24 cellular contexts compared by ENCODE assay signal in genomic region chr20:1371830-1372539, GRCh38. TPM values are rescaled to one million over a fixed set of nuclear protein-coding genes. Genes with fewer than 3 reads are reported as not detected.
A peak's percentile ranks its signal among the peaks of the same experiment; 100 is the strongest.
DNase-seq lines count a peak whose midpoint lies in the region; ATAC-seq and FAIRE-seq lines count a peak whose summit lies in the region.
"Had no signal": no experiment of that assay in that cellular context is flagged by ENCODE, and none has a peak within 500 bp of the region (broad histone marks: within the 10 kb centered on the region; RNA-seq: fewer than 3 reads in every experiment).

No MANE protein-coding gene starts in this region.

- WGBS in small intestine, 3 donors = 84 to 90% (median 85%) methylated on average over 5 of the region's 5 CpGs

- H3K27ac ChIP-seq in naive thymus-derived CD4-positive, alpha-beta T cell (ENCODE audit: low read depth, low read length) = no peak overlapping the region
- H3K27ac ChIP-seq in small intestine (ENCODE audit: low read depth in 1 of 2, low read length in 1 of 2) = no peak overlapping the region

- H3K27ac Mint-ChIP-seq in stimulated activated naive CD8-positive, alpha-beta T cell treated with anti-CD3 and anti-CD28 coated beads, Interleukin-15, Interleukin-2, amounts not matched to agents 100 ng/mL and 50 ng/mL, for 24 hours = peak overlapping the region; percentile 70
- peak overlapping the region; percentile 73 for H3K27ac Mint-ChIP-seq in activated T-helper 17 cell treated with anti-CD3 and anti-CD28 coated beads, Interleukin-2, amount 50 U/mL, for 72 hours
- peak overlapping the region in 8 of 9 donors; percentile 31 to 87 (median 70) for H3K27ac Mint-ChIP-seq in naive thymus-derived CD4-positive, alpha-beta T cell
- H3K27ac Mint-ChIP-seq: nephron had no signal

- intact Hi-C loops in naive thymus-derived CD4-positive, alpha-beta T cell (cut with micrococcal nuclease) = loop anchor here in 1 of 2 donors (2.0 kb wide), 1 partner anchor 19 kb away; no protein-coding TSS in a partner anchor
- intact Hi-C loops in head of caudate nucleus (cut with DNase I) = loop anchor here (5.0 kb wide), 1 partner anchor 45 kb away; the partner anchor contains the start of gene SDCBP2

- no peak for FAIRE-seq in small intestine (lab: Jason Lieb, UNC)
- FAIRE-seq: HTR-8/SVneo, RCC 7860, urothelium cell line had no signal

- no peak overlapping the region for H3K4me3 ChIP-seq in naive thymus-derived CD4-positive, alpha-beta T cell (ENCODE audit: low read length)
- no peak overlapping the region for H3K4me3 ChIP-seq in small intestine (ENCODE audit: low read depth in 1 of 2, low read length in 2 of 2)

- no peaks in the 10 kb centered on the region for H3K27me3 ChIP-seq in naive thymus-derived CD4-positive, alpha-beta T cell (ENCODE audit: control insufficient read depth in 2 of 2, insufficient read depth in 2 of 2, low read length in 2 of 2)
- H3K27me3 ChIP-seq in small intestine (ENCODE audit: control insufficient read depth in 2 of 2, insufficient read depth in 2 of 2, low read length in 2 of 2) = no peaks in the 10 kb centered on the region

- no peaks in the 10 kb centered on the region for H3K27me3 Mint-ChIP-seq in stimulated activated naive CD8-positive, alpha-beta T cell treated with anti-CD3 and anti-CD28 coated beads, Interleukin-15, Interleukin-2, amounts not matched to agents 100 ng/mL and 50 ng/mL, for 24 hours
- no peaks in the 10 kb centered on the region for H3K27me3 Mint-ChIP-seq in activated T-helper 17 cell treated with anti-CD3 and anti-CD28 coated beads, Interleukin-2, amount 50 U/mL, for 72 hours
- no peaks in the 10 kb centered on the region for H3K27me3 Mint-ChIP-seq in naive thymus-derived CD4-positive, alpha-beta T cell

- POLR2A ChIA-PET in naive thymus-derived CD4-positive, alpha-beta T cell (lab: Charles Lee) = interaction anchor here (0.7 to 1.3 kb wide), 2 partner anchors 20 to 47 kb away, joined by 3 to 5 read pairs; no protein-coding TSS in a partner anchor

- CTCF ChIA-PET in naive thymus-derived CD4-positive, alpha-beta T cell (lab: Charles Lee) = no interaction called here

- H3K4me3 Mint-ChIP-seq in stimulated activated naive CD8-positive, alpha-beta T cell treated with anti-CD3 and anti-CD28 coated beads, Interleukin-15, Interleukin-2, amounts not matched to agents 100 ng/mL and 50 ng/mL, for 24 hours = no peak overlapping the region
- no peak overlapping the region for H3K4me3 Mint-ChIP-seq in activated T-helper 17 cell treated with anti-CD3 and anti-CD28 coated beads, Interleukin-2, amount 50 U/mL, for 72 hours
- H3K4me3 Mint-ChIP-seq in naive thymus-derived CD4-positive, alpha-beta T cell = no peak overlapping the region
- H3K4me3 Mint-ChIP-seq: nephron had no signal

- peaks cover 45% of the 10 kb centered on the region for H3K4me1 Mint-ChIP-seq in stimulated activated naive CD8-positive, alpha-beta T cell treated with anti-CD3 and anti-CD28 coated beads, Interleukin-15, Interleukin-2, amounts not matched to agents 100 ng/mL and 50 ng/mL, for 24 hours (ENCODE audit: low read depth)
- H3K4me1 Mint-ChIP-seq in activated T-helper 17 cell treated with anti-CD3 and anti-CD28 coated beads, Interleukin-2, amount 50 U/mL, for 72 hours = peaks cover 20% of the 10 kb centered on the region
- peaks cover 21 to 62% (median 48%) of the 10 kb centered on the region in 7 donors for H3K4me1 Mint-ChIP-seq in naive thymus-derived CD4-positive, alpha-beta T cell

- no peaks in the 10 kb centered on the region for H3K9me3 Mint-ChIP-seq in stimulated activated naive CD8-positive, alpha-beta T cell treated with anti-CD3 and anti-CD28 coated beads, Interleukin-15, Interleukin-2, amounts not matched to agents 100 ng/mL and 50 ng/mL, for 24 hours
- no peaks in the 10 kb centered on the region for H3K9me3 Mint-ChIP-seq in activated T-helper 17 cell treated with anti-CD3 and anti-CD28 coated beads, Interleukin-2, amount 50 U/mL, for 72 hours
- peaks cover 0 to 2% (median 0%) of the 10 kb centered on the region in 11 donors for H3K9me3 Mint-ChIP-seq in naive thymus-derived CD4-positive, alpha-beta T cell

- ATAC-seq in stimulated activated naive CD8-positive, alpha-beta T cell treated with anti-CD3 and anti-CD28 coated beads, Interleukin-15, Interleukin-2, amounts not matched to agents 100 U/mL and 50 U/mL, for 24 hours = no peak
- ATAC-seq in activated T-helper 17 cell treated with anti-CD3 and anti-CD28 coated beads, Interleukin-2, amount 50 U/mL, for 72 hours (replicated peaks) = no peak
- no peak for ATAC-seq in naive thymus-derived CD4-positive, alpha-beta T cell
- ATAC-seq in HG02642 (IDR thresholded peaks at IDR 0.05; ENCODE audit: poor library complexity, unreplicated experiment) = no peak

- peaks cover 0 to 16% of the 10 kb centered on the region in 2 donors for H3K4me1 ChIP-seq in naive thymus-derived CD4-positive, alpha-beta T cell (ENCODE audit: control insufficient read depth in 2 of 2, insufficient read depth in 2 of 2, low read length in 2 of 2)
- H3K4me1 ChIP-seq in small intestine (ENCODE audit: control insufficient read depth in 2 of 2, insufficient read depth in 1 of 2, low read depth in 1 of 2, low read length in 1 of 2) = peaks cover 3 to 15% of the 10 kb centered on the region in 2 donors

- H3K9me3 ChIP-seq in naive thymus-derived CD4-positive, alpha-beta T cell (ENCODE audit: control insufficient read depth in 2 of 3, low read length in 3 of 3) = no peaks in the 10 kb centered on the region
- no peaks in the 10 kb centered on the region for H3K9me3 ChIP-seq in small intestine (ENCODE audit: control insufficient read depth, low read depth)

- peaks cover 75% of the 10 kb centered on the region for H3K36me3 Mint-ChIP-seq in stimulated activated naive CD8-positive, alpha-beta T cell treated with anti-CD3 and anti-CD28 coated beads, Interleukin-15, Interleukin-2, amounts not matched to agents 100 ng/mL and 50 ng/mL, for 24 hours (ENCODE audit: low read depth)
- peaks cover 100% of the 10 kb centered on the region for H3K36me3 Mint-ChIP-seq in activated T-helper 17 cell treated with anti-CD3 and anti-CD28 coated beads, Interleukin-2, amount 50 U/mL, for 72 hours (ENCODE audit: low read depth)
- peaks cover 9 to 50% (median 41%) of the 10 kb centered on the region in 5 donors for H3K36me3 Mint-ChIP-seq in naive thymus-derived CD4-positive, alpha-beta T cell

- no peak for DNase-seq in stimulated activated naive CD8-positive, alpha-beta T cell treated with anti-CD3 and anti-CD28 coated beads, Interleukin-15, Interleukin-2, amounts not matched to agents 100 U/mL and 50 U/mL, for 24 hours
- no peak for DNase-seq in naive thymus-derived CD4-positive, alpha-beta T cell
- no peak for DNase-seq in stimulated activated naive CD4-positive, alpha-beta T cell treated with Interleukin-2 at 50 U/mL for 16 hours (lab: John Stamatoyannopoulos, UW)
- DNase-seq in head of caudate nucleus = no peak
- DNase-seq in small intestine = no peak
- DNase-seq: activated T-cell treated with anti-CD3 and anti-CD28 coated beads for 4 hours; aorta; cortex of kidney; DMS79 treated with DMSO at 0.1 percent for 48 hours; GOT3; hypothalamus; MM.1S; NCI-H2081 treated with DMSO at 0.1 percent for 48 hours; NCI-H774; stimulated activated CD4-positive, alpha-beta T cell treated with anti-CD3 and anti-CD28 coated beads, Interleukin-2, amount 100 ng/mL, for 48 hours; stimulated activated CD8-positive, alpha-beta memory T cell treated with anti-CD3 and anti-CD28 coated beads, Interleukin-4, amount 100 ng/mL, for 48 hours; SW 1271 had no signal

- H3K36me3 ChIP-seq in naive thymus-derived CD4-positive, alpha-beta T cell (ENCODE audit: control insufficient read depth in 2 of 3, insufficient read depth in 3 of 3, low read length in 3 of 3) = peaks cover 0 to 73% (median 5%) of the 10 kb centered on the region in 3 experiments
- peaks cover 4 to 6% of the 10 kb centered on the region in 2 donors for H3K36me3 ChIP-seq in small intestine (ENCODE audit: control insufficient read depth in 2 of 2, insufficient read depth in 2 of 2, low read length in 2 of 2)

RNA-seq across cellular contexts. Expression of gene FKBP1A, which starts 20.9 kb away (rescaled TPM):
- total RNA-seq in activated T-helper 17 cell treated with anti-CD3 and anti-CD28 coated beads, Interleukin-2, amount 50 U/mL, for 72 hours = 100 to 1,000 TPM; 178 to 294 TPM
- total RNA-seq in naive thymus-derived CD4-positive, alpha-beta T cell = 100 to 1,000 TPM in 2 of 5 experiments, 10 to 100 TPM in 3; 74.5 to 253 (median 93.1) TPM
- polyA plus RNA-seq in naive thymus-derived CD4-positive, alpha-beta T cell = 10 to 100 TPM; 46.5 to 46.7 TPM
- polyA plus RNA-seq in small intestine = 100 to 1,000 TPM; 146 to 315 (median 152) TPM

RNA-seq across cellular contexts. Expression of gene SDCBP2, which starts 43.0 kb away (rescaled TPM):
- 10 to 100 TPM in 1 of 2 donors, 1 to 10 TPM in 1; 1.8 to 14.3 TPM for total RNA-seq in activated T-helper 17 cell treated with anti-CD3 and anti-CD28 coated beads, Interleukin-2, amount 50 U/mL, for 72 hours
- total RNA-seq in naive thymus-derived CD4-positive, alpha-beta T cell = 1 to 10 TPM; 1.0 to 3.6 (median 1.4) TPM
- 1 to 10 TPM; 1.3 to 1.9 TPM for polyA plus RNA-seq in naive thymus-derived CD4-positive, alpha-beta T cell
- 100 to 1,000 TPM; 102 to 724 (median 481) TPM for polyA plus RNA-seq in small intestine
